ENCODE assay signal across 17 cellular contexts in the genomic region with DNA sequence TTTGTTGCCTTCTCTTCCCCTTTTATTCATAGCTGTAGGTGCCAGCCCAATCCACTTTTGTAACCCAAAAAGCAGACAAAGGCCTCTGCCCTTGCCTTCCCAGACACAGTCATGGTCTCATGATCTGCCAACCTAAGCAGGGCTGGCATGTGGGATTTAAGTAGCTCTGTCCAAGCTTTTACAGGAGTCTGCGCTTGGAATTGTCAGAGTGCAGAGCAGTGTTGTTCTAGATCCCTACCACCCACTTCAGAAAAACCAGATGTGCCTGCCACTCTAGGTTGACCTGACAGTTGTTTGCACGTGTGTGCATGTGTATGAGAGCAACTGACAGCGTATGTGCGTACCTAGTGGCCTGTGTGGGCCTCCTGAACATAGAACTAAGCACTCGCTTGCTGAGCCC.
DNase-seq lines count a peak whose midpoint lies in the region; ATAC-seq and TF ChIP-seq lines count a peak whose summit lies in the region.
"Had no signal": no experiment of that assay in that cellular context is flagged by ENCODE, and none has a peak within 500 bp of the region (broad histone marks: within the 10 kb centered on the region; RNA-seq: fewer than 3 reads in every experiment).

No MANE protein-coding gene starts in this region.

- H3K4me3 ChIP-seq in WERI-Rb-1 (ENCODE audit: low read depth, low read length) (no peak overlapping the region), thyroid gland (replicated peaks in 1 of 3) (no peak overlapping the region)
- H3K4me3 ChIP-seq: K562 had no signal

- no peaks in the 10 kb centered on the region for H3K9me3 Mint-ChIP-seq in T-helper 1 cell treated with Interleukin-12 subunit alpha and Interleukin-12 subunit beta and Interleukin-4 antibody, amounts not matched to agents 30 μg/mL and 1 μg/mL, for 36 hours
- H3K9me3 Mint-ChIP-seq in nephron, result no peaks in the 10 kb centered on the region

- no peak overlapping the region for H3K4me3 Mint-ChIP-seq in T-helper 1 cell treated with Interleukin-12 subunit alpha and Interleukin-12 subunit beta and Interleukin-4 antibody, amounts not matched to agents 30 μg/mL and 1 μg/mL, for 36 hours
- H3K4me3 Mint-ChIP-seq in nephron, result no peak overlapping the region

- peaks cover 5% of the 10 kb centered on the region for H3K9me3 ChIP-seq in WERI-Rb-1 (ENCODE audit: severe bottlenecking)
- H3K9me3 ChIP-seq in thyroid gland, result no peaks in the 10 kb centered on the region

- no peaks in the 10 kb centered on the region for H3K36me3 ChIP-seq in WERI-Rb-1
- no peaks in the 10 kb centered on the region for H3K36me3 ChIP-seq in thyroid gland

- H3K4me1 Mint-ChIP-seq in T-helper 1 cell treated with Interleukin-12 subunit alpha and Interleukin-12 subunit beta and Interleukin-4 antibody, amounts not matched to agents 30 μg/mL and 1 μg/mL, for 36 hours (ENCODE audit: low read depth), result no peaks in the 10 kb centered on the region
- H3K4me1 Mint-ChIP-seq in nephron, result peaks cover 17% of the 10 kb centered on the region

- H3K4me1 ChIP-seq in thyroid gland, result peaks cover 24 to 32% of the 10 kb centered on the region in 2 donors

- no peak for DNase-seq in T-helper 1 cell
- DNase-seq in WERI-Rb-1, result no peak
- DNase-seq in thyroid gland, result peak; percentile 44 to 65
- no peak for DNase-seq in medulla oblongata (ENCODE audit: extremely low spot score)
- DNase-seq in KBM-7, result no peak
- DNase-seq: ACHN, C1 segment of cervical spinal cord, EL, GF-D8, NCI-H1092, NCI-H1436, NCI-H1930 had no signal

- peak overlapping the region; percentile 91 for H3K27ac ChIP-seq in WERI-Rb-1
- peak overlapping the region; percentile 41 to 78 (median 61) for H3K27ac ChIP-seq in thyroid gland
- H3K27ac ChIP-seq: 22Rv1 had no signal

- no peaks in the 10 kb centered on the region for H3K27me3 Mint-ChIP-seq in T-helper 1 cell treated with Interleukin-12 subunit alpha and Interleukin-12 subunit beta and Interleukin-4 antibody, amounts not matched to agents 30 μg/mL and 1 μg/mL, for 36 hours (ENCODE audit: low read depth)
- no peaks in the 10 kb centered on the region for H3K27me3 Mint-ChIP-seq in nephron (ENCODE audit: low read depth)

- peak overlapping the region; percentile 8 for H3K27ac Mint-ChIP-seq in T-helper 1 cell treated with Interleukin-12 subunit alpha and Interleukin-12 subunit beta and Interleukin-4 antibody, amounts not matched to agents 30 μg/mL and 1 μg/mL, for 36 hours
- peak overlapping the region; percentile 36 to 50 (median 50) for H3K27ac Mint-ChIP-seq in nephron

- in situ Hi-C loops in KBM-7 (cut with MboI; ENCODE audit: low pct_unique_long_range_greater_than_20kb, low sequenced_read_pairs), result no loop called here

- no peaks in the 10 kb centered on the region for H3K36me3 Mint-ChIP-seq in T-helper 1 cell treated with Interleukin-12 subunit alpha and Interleukin-12 subunit beta and Interleukin-4 antibody, amounts not matched to agents 30 μg/mL and 1 μg/mL, for 36 hours (ENCODE audit: low read depth)
- H3K36me3 Mint-ChIP-seq in nephron (ENCODE audit: low read depth), result no peaks in the 10 kb centered on the region

- intact Hi-C loops in thyroid gland (cut with DNase I), result no loop called here

- TF ChIP-seq CTCF in WERI-Rb-1 (IDR thresholded peaks at IDR 0.05; ENCODE audit: low read depth, low read length), result no peak
- TF ChIP-seq CTCF in nephron (IDR thresholded peaks at IDR 0.05; ENCODE audit: unreplicated experiment in 3 of 3), result no peak
- TF ChIP-seq CTCF in thyroid gland (IDR thresholded peaks at IDR 0.05), result no peak

- H3K27me3 ChIP-seq in WERI-Rb-1 (ENCODE audit: insufficient read depth, low read depth, severe bottlenecking) (no peaks in the 10 kb centered on the region), thyroid gland (no peaks in the 10 kb centered on the region)

- peak in 1 of 2 donors; percentile 11 for TF ChIP-seq POLR2A in thyroid gland (IDR thresholded peaks at IDR 0.05)

- WGBS in thyroid gland, 2 donors, result 64 to 75% methylated on average over 2 to 5 of the region's 5 CpGs

- no peak for ATAC-seq in HG02763 (IDR thresholded peaks at IDR 0.05; ENCODE audit: unreplicated experiment)

Comparison
In these comparisons a context has a peak if more than half of its experiments do, and no peak if none do; other contexts are left out.
1. DNase-seq: peak in thyroid gland (2 of 2); none in T-helper 1 cell (0 of 5), WERI-Rb-1 (single experiment), medulla oblongata (single experiment) and KBM-7 (single experiment).